Comparison of ENCODE assay signal across 8 cellular contexts in the genomic region with DNA sequence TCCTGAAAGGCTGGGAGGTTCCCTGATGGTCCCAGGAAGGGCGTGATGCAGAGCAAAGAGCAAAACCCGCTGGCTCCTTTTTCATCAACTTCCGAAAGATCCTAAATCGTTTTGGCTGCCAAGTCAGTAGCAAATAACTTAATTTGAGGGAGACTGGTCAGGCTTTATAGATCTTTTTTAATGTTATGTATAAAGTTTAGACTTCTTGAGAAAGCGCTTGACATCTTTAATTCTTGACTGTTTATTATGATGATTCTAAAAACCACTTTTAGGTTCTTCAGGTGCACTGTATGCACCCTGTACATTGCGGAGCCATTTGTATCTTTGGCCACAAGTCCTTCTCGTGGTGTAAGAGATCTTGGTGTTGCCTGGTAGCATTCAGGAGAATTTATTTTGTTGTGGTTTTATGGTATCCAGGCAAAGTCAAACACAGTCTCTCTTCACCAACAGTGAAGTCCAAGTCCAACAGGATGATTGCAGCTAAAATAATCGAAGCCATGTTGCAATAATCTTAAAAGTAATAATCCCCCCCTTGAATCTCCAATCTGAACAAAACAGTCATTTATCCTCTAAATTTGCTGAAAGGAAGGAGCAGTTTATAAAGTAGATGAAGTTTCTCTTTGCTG. TPM values are rescaled to one million over a fixed set of nuclear protein-coding genes. Genes with fewer than 3 reads are reported as not detected.
DNase-seq lines count a peak whose midpoint lies in the region; ATAC-seq, FAIRE-seq and TF ChIP-seq lines count a peak whose summit lies in the region.

No MANE protein-coding gene starts in this region.

- no peak for ATAC-seq in GM21528 (IDR thresholded peaks at IDR 0.05; ENCODE audit: low FRiP score, unreplicated experiment)

- H3K4me1 ChIP-seq in BE2C (0 out of 2 replicates have a peak, but pooled peaks cover 3% of the 10 kb centered on the region), SJCRH30 (no peaks in the 10 kb centered on the region), neuron (ENCODE audit: insufficient read depth, low read length) (peaks cover 11% of the 10 kb centered on the region)

- H3K9me3 ChIP-seq in BE2C, result no peaks in the 10 kb centered on the region
- H3K9me3 ChIP-seq in SJCRH30 (replicated peaks), result no peaks in the 10 kb centered on the region
- no peaks in the 10 kb centered on the region for H3K9me3 ChIP-seq in neuron (ENCODE audit: low read length)

- H3K27me3 ChIP-seq in BE2C (peaks cover 38% of the 10 kb centered on the region), SJCRH30 (0 out of 2 replicates have a peak, but pooled peaks cover 4% of the 10 kb centered on the region), neuron (ENCODE audit: insufficient read depth, low read length) (peaks cover 38% of the 10 kb centered on the region)

- H3K4me3 ChIP-seq in BE2C (ENCODE audit: low read depth, low read length) (peak overlapping the region; percentile 52), SJCRH30 (peak overlapping the region; percentile 49), fibroblast of mammary gland (ENCODE audit: control insufficient read depth, low read depth, low read length) (peak overlapping the region; percentile 60), neuron (ENCODE audit: low read length) (no peak overlapping the region)

- H3K36me3 ChIP-seq in BE2C, result no peaks in the 10 kb centered on the region
- H3K36me3 ChIP-seq in SJCRH30, result no peaks in the 10 kb centered on the region
- no peaks in the 10 kb centered on the region for H3K36me3 ChIP-seq in neuron (ENCODE audit: insufficient read depth, low read length)

- no peak overlapping the region for H3K27ac ChIP-seq in SJCRH30

- H2AFZ ChIP-seq in neuron (ENCODE audit: low read depth, low read length), result peak overlapping the region; percentile 56

- no peak for DNase-seq in BE2C
- no peak for DNase-seq in SJCRH30
- no peak for DNase-seq in fibroblast of mammary gland (ENCODE audit: low read depth)
- no peak for DNase-seq in RCC 7860 (ENCODE audit: low spot score)
- DNase-seq in AML-193 (lab: John Stamatoyannopoulos, UW), result no peak
- no peak for DNase-seq in NOMO-1 treated with dmso at 0.1 percent for 144 hours (lab: John Stamatoyannopoulos, UW; ENCODE audit: unreplicated experiment)

- no peak for FAIRE-seq in RCC 7860 (lab: Jason Lieb, UNC)

- TF ChIP-seq CTCF in BE2C (IDR thresholded peaks at IDR 0.05; ENCODE audit: low read depth, low read length) (no peak), fibroblast of mammary gland (conservative IDR thresholded peaks at IDR 0.05; ENCODE audit: control insufficient read depth, insufficient read depth, low read depth, low read length) (no peak)

RNA-seq across cellular contexts. Expression of gene SYNE1, which starts 0.4 kb away (rescaled TPM):
- 12.0 TPM for polyA plus RNA-seq in BE2C (2012; ENCODE audit: insufficient read depth, insufficient read length, low read depth)
- 25.4 and 27.3 TPM in 2 replicates for total RNA-seq in SJCRH30 (2014; rRNA removed; shearing (Covaris generic))
